7 cellular contexts compared by ENCODE assay signal in the genomic region with DNA sequence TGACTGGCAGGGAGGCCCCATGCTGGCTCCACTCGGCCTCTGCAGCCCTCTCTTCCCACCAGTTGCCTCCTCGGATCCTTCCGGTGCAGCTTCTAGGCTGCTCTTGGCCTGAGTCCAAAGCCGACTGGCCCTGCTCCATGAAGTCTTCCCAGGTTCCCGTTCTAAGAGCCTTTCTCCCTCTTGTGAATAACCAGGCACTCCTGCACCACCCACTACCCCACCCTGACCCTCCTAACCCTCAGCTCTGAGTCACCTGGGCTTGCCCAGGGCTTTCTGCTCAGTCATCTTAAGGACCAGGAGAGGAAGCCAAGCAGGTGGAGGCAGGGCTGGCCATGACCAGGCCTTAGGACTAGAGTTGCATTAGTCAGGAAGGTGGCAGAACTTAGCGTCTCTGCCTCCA. TPM values are rescaled to one million over a fixed set of nuclear protein-coding genes. Genes with fewer than 3 reads are reported as not detected.
DNase-seq lines count a peak whose midpoint lies in the region; ATAC-seq and TF ChIP-seq lines count a peak whose summit lies in the region.

No MANE protein-coding gene starts in this region.

- peaks cover 8% of the 10 kb centered on the region for H3K4me1 ChIP-seq in hepatocyte (ENCODE audit: insufficient read depth)
- peaks cover 3 to 13% of the 10 kb centered on the region in 2 donors for H3K4me1 ChIP-seq in thyroid gland

- H3K9me3 ChIP-seq in hepatocyte (ENCODE audit: low read depth) (no peaks in the 10 kb centered on the region), thyroid gland (no peaks in the 10 kb centered on the region)

- no peak for TF ChIP-seq POLR2A in thyroid gland (IDR thresholded peaks at IDR 0.05)

- no peak overlapping the region for H2AFZ ChIP-seq in hepatocyte

- H3K36me3 ChIP-seq in hepatocyte (replicated peaks; ENCODE audit: insufficient read depth, low read depth), result no peaks in the 10 kb centered on the region
- no peaks in the 10 kb centered on the region for H3K36me3 ChIP-seq in thyroid gland

- peak; percentile 93 for ATAC-seq in SK-N-SH treated with all-trans-retinoic acid at 6 μM for 48 hours
- ATAC-seq in HG02884 (IDR thresholded peaks at IDR 0.05; ENCODE audit: unreplicated experiment), result no peak

- H3K27me3 ChIP-seq in hepatocyte, result no peaks in the 10 kb centered on the region
- H3K27me3 ChIP-seq in thyroid gland, result no peaks in the 10 kb centered on the region

- peak; percentile 14; the same call in 1 of the 2 replicates for TF ChIP-seq RAD21 in Ishikawa (IDR thresholded peaks at IDR 0.05; ENCODE audit: low read depth)

- no peak for TF ChIP-seq EP300 in Ishikawa (IDR thresholded peaks at IDR 0.05; ENCODE audit: borderline replicate concordance)

- H3K27ac ChIP-seq in hepatocyte, result no peak overlapping the region
- H3K27ac ChIP-seq in thyroid gland, result peak overlapping the region in 2 of 3 donors; percentile 17 to 40

- H3K9me2 ChIP-seq in hepatocyte (replicated peaks; ENCODE audit: insufficient read depth), result no peaks in the 10 kb centered on the region

- H3K4me2 ChIP-seq in hepatocyte, result peak overlapping the region; percentile 34

- 63% methylated on average over 6 of the region's 6 CpGs for WGBS in hepatocyte (ENCODE audit: low lambda C conversion rate, missing lambda C conversion rate)
- 10 to 21% methylated on average over 6 of the region's 6 CpGs for WGBS in thyroid gland, 2 donors

- intact Hi-C loops in thyroid gland (cut with DNase I), result no loop called here

- no peaks in the 10 kb centered on the region for H4K20me1 ChIP-seq in hepatocyte (ENCODE audit: insufficient read depth, poor library complexity, severe bottlenecking)

- no peak overlapping the region for H3K4me3 ChIP-seq in hepatocyte
- H3K4me3 ChIP-seq in thyroid gland (replicated peaks in 1 of 3), result no peak overlapping the region

- DNase-seq in hepatocyte (ENCODE audit: low spot score) (peak; percentile 69), thyroid gland (peak; percentile 82 to 86), GM13977 (ENCODE audit: low spot score) (no peak)
- DNase-seq in activated CD4-positive, CD25-positive, alpha-beta regulatory T cell treated with anti-CD3 and anti-CD28 coated beads, Interleukin-2, amount 50 U/mL, for 72 hours, result no peak

- in situ Hi-C loops in GM13977 (cut with MboI; ENCODE audit: low pct_unique_long_range_greater_than_20kb, low sequenced_read_pairs, unreplicated experiment), result no loop called here

- TF ChIP-seq CTCF in hepatocyte (IDR thresholded peaks at IDR 0.05; ENCODE audit: poor library complexity) (no peak), thyroid gland (IDR thresholded peaks at IDR 0.05) (no peak), GM13977 (IDR thresholded peaks at IDR 0.05; ENCODE audit: extremely low read depth, insufficient read depth, missing control alignments) (no peak)

- no peaks in the 10 kb centered on the region for H3K79me2 ChIP-seq in hepatocyte

TF ChIP-seq in Ishikawa, 13 proteins besides CTCF, POLR2A, EP300 and RAD21:
- TF ChIP-seq, protein P1, sequence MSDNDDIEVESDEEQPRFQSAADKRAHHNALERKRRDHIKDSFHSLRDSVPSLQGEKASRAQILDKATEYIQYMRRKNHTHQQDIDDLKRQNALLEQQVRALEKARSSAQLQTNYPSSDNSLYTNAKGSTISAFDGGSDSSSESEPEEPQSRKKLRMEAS (IDR thresholded peaks at IDR 0.05), result no peak
- TF ChIP-seq TCF12 (IDR thresholded peaks at IDR 0.05; ENCODE audit: low read depth) (peak; percentile 19; the same call in 1 of the 2 replicates), NFIC (IDR thresholded peaks at IDR 0.05) (peak; percentile 91)

TF ChIP-seq in SK-N-SH treated with all-trans-retinoic acid at 6 μM for 48 hours, 23 proteins besides CTCF, POLR2A, EP300 and RAD21:
- TF ChIP-seq OSR1 (CRISPR knock-in tag; IDR thresholded peaks at IDR 0.05), result 0 out of 2 replicates have a peak, but pooled peaks have one; percentile 56
- TF ChIP-seq ZNF70 (CRISPR knock-in tag; IDR thresholded peaks at IDR 0.05), result no peak
TF ChIP-seq in SK-N-SH treated with all-trans-retinoic acid at 6 μM for 48 hours: peak in this region for 1.

RNA-seq across cellular contexts. Expression of a gene that starts 28.1 kb away (rescaled TPM):
- total RNA-seq in hepatocyte, result 289 and 295 TPM in 2 replicates
- polyA plus RNA-seq in hepatocyte, result 308 and 316 TPM in 2 replicates
- 100 to 1,000 TPM; 390 to 480 (median 421) TPM for total RNA-seq in thyroid gland

RNA-seq across cellular contexts. Expression of a gene that starts 37.6 kb away (rescaled TPM):
- total RNA-seq in hepatocyte (167 and 169 TPM in 2 replicates), thyroid gland (100 to 1,000 TPM in 3 of 4 donors, 10 to 100 TPM in 1; 95.8 to 195 (median 159) TPM)
- polyA plus RNA-seq in hepatocyte, result 176 and 185 TPM in 2 replicates

RNA-seq across cellular contexts. Expression of a gene that starts 50.9 kb away (rescaled TPM):
- total RNA-seq in hepatocyte (20.1 and 23.0 TPM in 2 replicates), thyroid gland (10 to 100 TPM; 15.8 to 31.8 (median 20.2) TPM)
- 35.8 and 38.8 TPM in 2 replicates for polyA plus RNA-seq in hepatocyte

Comparison
In these comparisons a context has a peak if more than half of its experiments do, and no peak if none do; other contexts are left out.
1. DNase-seq: peak in hepatocyte (single experiment) and thyroid gland (2 of 2); none in GM13977 (single experiment) and activated CD4-positive, CD25-positive, alpha-beta regulatory T cell treated with anti-CD3 and anti-CD28 coated beads, Interleukin-2, amount 50 U/mL, for 72 hours (single experiment).